ENCODE assay signal across 9 cellular contexts in the genomic region with DNA sequence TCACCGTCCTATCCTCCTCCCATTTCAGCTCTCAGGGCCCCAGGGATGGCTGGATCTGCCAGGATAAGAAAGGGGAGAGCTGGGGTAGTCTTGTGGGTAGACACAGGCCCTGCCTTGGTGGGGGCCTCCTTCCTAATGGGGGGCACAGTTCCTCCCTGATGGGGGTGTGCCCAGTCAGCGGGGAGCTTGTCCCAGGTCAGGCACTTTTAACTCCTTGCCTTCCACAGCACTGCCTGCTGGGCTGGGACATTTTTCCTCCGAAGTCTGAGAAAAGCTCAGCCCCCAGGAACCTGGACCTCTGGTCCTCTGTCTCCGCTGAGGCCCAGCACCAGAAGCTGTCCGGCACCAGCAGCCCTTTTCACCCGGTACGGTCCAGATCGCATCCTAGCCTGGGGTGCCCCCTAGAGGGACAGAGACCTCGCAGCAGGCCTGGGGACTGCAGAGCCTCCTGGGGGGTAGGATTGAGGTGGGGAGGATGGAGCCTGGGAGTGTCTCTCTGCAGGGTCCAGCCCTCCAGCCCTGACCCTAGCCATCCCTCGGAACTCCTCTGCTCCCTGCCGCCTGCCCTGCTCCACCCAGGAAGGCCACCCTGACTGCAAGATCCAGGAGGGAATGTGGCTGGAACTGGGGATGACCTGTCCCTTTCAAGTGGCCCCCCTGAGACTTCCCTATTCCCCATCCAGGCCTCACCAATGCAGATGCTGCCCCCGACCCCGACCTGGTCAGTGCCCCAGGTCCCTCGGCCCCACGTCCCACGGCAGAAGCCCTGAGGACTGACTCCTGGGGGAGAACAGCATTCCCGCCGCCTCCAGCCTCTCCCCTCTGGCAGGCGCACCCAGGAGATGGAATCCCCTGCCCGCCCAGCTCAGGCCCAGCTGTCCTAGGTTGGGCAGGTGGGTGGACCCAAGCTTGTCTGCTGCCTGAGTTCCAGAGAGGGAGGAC. TPM values are rescaled to one million over a fixed set of nuclear protein-coding genes. Genes with fewer than 3 reads are reported as not detected.
DNase-seq lines count a peak whose midpoint lies in the region; ATAC-seq and TF ChIP-seq lines count a peak whose summit lies in the region.
"Had no signal": no experiment of that assay in that cellular context is flagged by ENCODE, and none has a peak within 500 bp of the region (broad histone marks: within the 10 kb centered on the region; RNA-seq: fewer than 3 reads in every experiment).

No MANE protein-coding gene starts in this region.

- intact Hi-C loops in Right ventricle myocardium inferior (cut with DNase I) (loop anchor here (10.0 kb wide), 1 partner anchor 197 kb away; no protein-coding TSS in a partner anchor), cardiac septum (cut with DNase I) (loop anchor here (5.0 kb wide), 1 partner anchor 194 kb away; no protein-coding TSS in a partner anchor)

- no peak overlapping the region for H2BK120ac ChIP-seq in trophoblast cell (ENCODE audit: insufficient read depth, low read length, poor library complexity)

- TF ChIP-seq CTCF in WI38 (IDR thresholded peaks at IDR 0.05; ENCODE audit: low read depth, low read length) (peak; percentile 49), fibroblast of mammary gland (conservative IDR thresholded peaks at IDR 0.05; ENCODE audit: control insufficient read depth, insufficient read depth, low read depth, low read length) (peak; percentile 67)

- H2AFZ ChIP-seq in trophoblast cell (ENCODE audit: insufficient read depth, low read length, poor library complexity) = no peak overlapping the region

- no peak overlapping the region for H3K4ac ChIP-seq in trophoblast cell (ENCODE audit: low read depth, low read length)

- H2BK12ac ChIP-seq in trophoblast cell (ENCODE audit: low read length) = no peak overlapping the region

- no peak overlapping the region for H3K9ac ChIP-seq in trophoblast cell (ENCODE audit: low read length)

- no peak overlapping the region for H3K4me3 ChIP-seq in WI38 (ENCODE audit: low read depth, low read length)
- no peak overlapping the region for H3K4me3 ChIP-seq in fibroblast of mammary gland (ENCODE audit: control insufficient read depth, low read depth, low read length)
- H3K4me3 ChIP-seq in trophoblast cell (ENCODE audit: low read depth, low read length) = no peak overlapping the region
- H3K4me3 ChIP-seq: skin epidermis had no signal

- peaks cover 1% of the 10 kb centered on the region for H3K9me3 ChIP-seq in trophoblast cell (ENCODE audit: insufficient read depth, low read depth, low read length)

- peaks cover 49 to 55% of the 10 kb centered on the region in 2 experiments for H3K36me3 ChIP-seq in trophoblast cell (ENCODE audit: control insufficient read depth in 1 of 2, insufficient read depth in 2 of 2, low read length in 2 of 2)

- H3K14ac ChIP-seq in trophoblast cell (ENCODE audit: low read length) = no peak overlapping the region

- no peaks in the 10 kb centered on the region for H3K79me1 ChIP-seq in trophoblast cell (ENCODE audit: low read length)

- no peak overlapping the region for H3K18ac ChIP-seq in trophoblast cell (ENCODE audit: low read length)

- ATAC-seq in Right ventricle myocardium inferior = peak; percentile 62
- ATAC-seq in HG02840 (IDR thresholded peaks at IDR 0.05; ENCODE audit: low FRiP score, unreplicated experiment) = no peak
- no peak for ATAC-seq in HG02884 (IDR thresholded peaks at IDR 0.05; ENCODE audit: unreplicated experiment)

- no peaks in the 10 kb centered on the region for H3K79me2 ChIP-seq in trophoblast cell (ENCODE audit: control insufficient read depth, insufficient read depth, low read length, poor library complexity)

- no peak overlapping the region for H3K4me2 ChIP-seq in trophoblast cell (ENCODE audit: low read length)

- H4K12ac ChIP-seq in trophoblast cell (ENCODE audit: low read depth, low read length) = no peak overlapping the region

- no peaks in the 10 kb centered on the region for H3K27me3 ChIP-seq in trophoblast cell (ENCODE audit: insufficient read depth, low read length)

- no peak overlapping the region for H2BK5ac ChIP-seq in trophoblast cell (ENCODE audit: low read depth, low read length, poor library complexity)

- no peak overlapping the region for H3K27ac ChIP-seq in trophoblast cell (ENCODE audit: low read depth, low read length)
- H3K27ac ChIP-seq: skin epidermis had no signal

- H2AK5ac ChIP-seq in trophoblast cell (ENCODE audit: low read length) = no peak overlapping the region

- H3K4me1 ChIP-seq in trophoblast cell (ENCODE audit: control insufficient read depth in 1 of 2, insufficient read depth in 2 of 2, low read length in 2 of 2) = no peaks in the 10 kb centered on the region

- no peak overlapping the region for H3K23ac ChIP-seq in trophoblast cell (ENCODE audit: low read length)

- no CpG with 5 or more reads among the region's 20 CpGs for WGBS in trophoblast cell (ENCODE audit: extremely low coverage, insufficient coverage, insufficient read length)

- H4K8ac ChIP-seq in trophoblast cell (ENCODE audit: low read depth, low read length) = no peak overlapping the region

- H4K91ac ChIP-seq in trophoblast cell (ENCODE audit: low read depth, low read length) = no peak overlapping the region

- no peak for DNase-seq in Right ventricle myocardium inferior (ENCODE audit: missing footprints)
- no peak for DNase-seq in cardiac septum (ENCODE audit: low spot score)
- DNase-seq in fibroblast of mammary gland (ENCODE audit: low read depth) = peak; percentile 45
- peak; percentile 45 to 72 for DNase-seq in trophoblast cell
- DNase-seq in SHP77 treated with DMSO at 0.1 percent for 48 hours (lab: John Stamatoyannopoulos, UW) = no peak

RNA-seq across cellular contexts. Expression of a gene that starts 12.0 kb away (rescaled TPM):
- total RNA-seq in Right ventricle myocardium inferior = 12.3 TPM
- total RNA-seq in cardiac septum = 18.7 TPM
- polyA plus RNA-seq in trophoblast cell (2013) = 32.1 and 33.6 TPM in 2 replicates

RNA-seq across cellular contexts. Expression of a gene that starts 31.8 kb away (rescaled TPM):
- total RNA-seq in Right ventricle myocardium inferior = 0.92 TPM
- 1.4 TPM for total RNA-seq in cardiac septum
- 0.16 and 0.19 TPM in 2 replicates for polyA plus RNA-seq in trophoblast cell (2013)

RNA-seq across cellular contexts. Expression of a gene that starts 51.1 kb away (rescaled TPM):
- 697 TPM for total RNA-seq in Right ventricle myocardium inferior
- total RNA-seq in cardiac septum = 619 TPM
- 43.1 and 46.4 TPM in 2 replicates for polyA plus RNA-seq in trophoblast cell (2013)

Comparison
In these comparisons a context has a peak if more than half of its experiments do, and no peak if none do; other contexts are left out.
1. DNase-seq: peak in fibroblast of mammary gland (single experiment) and trophoblast cell (2 of 2); none in Right ventricle myocardium inferior (single experiment), cardiac septum (single experiment) and SHP77 treated with DMSO at 0.1 percent for 48 hours (single experiment).